In genomic region chr3:31941230-31941632, GRCh38 we compare ENCODE assay signal across 2 cellular contexts.
TF ChIP-seq lines count a peak whose summit lies in the region.

No MANE protein-coding gene starts in this region.

TF ChIP-seq in Ishikawa, 13 proteins besides CTCF, POLR2A, EP300 and RAD21:
- TF ChIP-seq NFIC (IDR thresholded peaks at IDR 0.05): peak; percentile 94
- TF ChIP-seq CREB1 (IDR thresholded peaks at IDR 0.05; ENCODE audit: low read depth): no peak
- TF ChIP-seq TCF12 (IDR thresholded peaks at IDR 0.05; ENCODE audit: low read depth): peak; percentile 74
- no peak for TF ChIP-seq CEBPB (IDR thresholded peaks at IDR 0.05)
- no peak for TF ChIP-seq EGR1 (IDR thresholded peaks at IDR 0.05)
- TF ChIP-seq USF1 (IDR thresholded peaks at IDR 0.05): no peak
- no peak for TF ChIP-seq MAX (IDR thresholded peaks at IDR 0.05)
- TF ChIP-seq FOXM1 (IDR thresholded peaks at IDR 0.05; ENCODE audit: borderline replicate concordance, low read depth): 0 out of 2 replicates have a peak, but pooled peaks have one; percentile 16
- no peak for TF ChIP-seq YY1 (IDR thresholded peaks at IDR 0.05; ENCODE audit: low read depth)
- TF ChIP-seq ZBTB7A (IDR thresholded peaks at IDR 0.05; ENCODE audit: low read depth): no peak
- TF ChIP-seq TAF1 (IDR thresholded peaks at IDR 0.05; ENCODE audit: low read depth): no peak
- TF ChIP-seq TEAD4 (IDR thresholded peaks at IDR 0.05): peak; percentile 71
- TF ChIP-seq REST (IDR thresholded peaks at IDR 0.05; ENCODE audit: low read depth): no peak

TF ChIP-seq in H1, 55 proteins besides CTCF, POLR2A, EP300 and RAD21:
- no peak for TF ChIP-seq TAF7 (optimal IDR thresholded peaks at IDR 0.05; ENCODE audit: borderline replicate concordance, low read depth, low read length)
- no peak for TF ChIP-seq BCL11A (IDR thresholded peaks at IDR 0.05; ENCODE audit: low read depth in 2 of 2, low read length in 2 of 2)
- no peak for TF ChIP-seq SIX5 (IDR thresholded peaks at IDR 0.05; ENCODE audit: low read depth, low read length)
- TF ChIP-seq TBP (IDR thresholded peaks at IDR 0.05; ENCODE audit: low read depth, low read length): no peak
- TF ChIP-seq CBX8 (IDR thresholded peaks at IDR 0.05; ENCODE audit: borderline replicate concordance, low read depth, low read length): no peak
- TF ChIP-seq POU5F1 (IDR thresholded peaks at IDR 0.05; ENCODE audit: low read depth, low read length): no peak
- no peak for TF ChIP-seq USF2 (IDR thresholded peaks at IDR 0.05; ENCODE audit: low read length)
- TF ChIP-seq SP2 (IDR thresholded peaks at IDR 0.05; ENCODE audit: low read length): no peak
- no peak for TF ChIP-seq POLR2AphosphoS5 (IDR thresholded peaks at IDR 0.05; ENCODE audit: low read depth, low read length)
- TF ChIP-seq CREB1 (IDR thresholded peaks at IDR 0.05): no peak
- TF ChIP-seq YY1 (IDR thresholded peaks at IDR 0.05; ENCODE audit: low read depth, low read length): no peak
